In genomic region chr6:15401769-15402250, GRCh38 we compare ENCODE assay signal across 11 cellular contexts.
A peak's percentile ranks its signal among the peaks of the same experiment; 100 is the strongest.
DNase-seq lines count a peak whose midpoint lies in the region; ATAC-seq and TF ChIP-seq lines count a peak whose summit lies in the region.
"Had no signal": no experiment of that assay in that cellular context is flagged by ENCODE, and none has a peak within 500 bp of the region (broad histone marks: within the 10 kb centered on the region; RNA-seq: fewer than 3 reads in every experiment).

No MANE protein-coding gene starts in this region.

- DNase-seq in activated T-cell treated with anti-CD3 and anti-CD28 coated beads, Interleukin-2, amount 50 U/mL, for 72 hours, result no peak
- DNase-seq in activated T-cell treated with anti-CD3 and anti-CD28 coated beads, Interleukin-2, amount 50 U/mL, for 48 hours, result no peak
- no peak for DNase-seq in WERI-Rb-1
- peak; percentile 15 for DNase-seq in hepatocyte (ENCODE audit: low spot score)
- DNase-seq in stimulated activated naive B cell treated with anti-CD40 and anti-IgM and Interleukin-4, amounts not matched to agents 10 μg/mL and 1 μg/mL and 100 μg/mL, for 72 hours, result no peak
- DNase-seq in NK-92 (lab: John Stamatoyannopoulos, UW; ENCODE audit: unreplicated experiment), result no peak
- DNase-seq in D341Med (ENCODE audit: low spot score), result no peak
- DNase-seq: activated CD8-positive, alpha-beta memory T cell treated with anti-CD3 and anti-CD28 coated beads, Interleukin-2, amount 50 U/mL, for 4 hours; cortex of kidney; NCI-H345 had no signal

- no peak overlapping the region for H2AFZ ChIP-seq in hepatocyte

- TF ChIP-seq CTCF in WERI-Rb-1 (IDR thresholded peaks at IDR 0.05; ENCODE audit: low read depth, low read length), result no peak
- TF ChIP-seq CTCF in hepatocyte (IDR thresholded peaks at IDR 0.05; ENCODE audit: poor library complexity), result no peak

- no peak overlapping the region for H3K27ac Mint-ChIP-seq in activated T-cell treated with anti-CD3 and anti-CD28 coated beads, Interleukin-2, amount 50 U/mL, for 72 hours
- peak overlapping the region; percentile 43 for H3K27ac Mint-ChIP-seq in stimulated activated naive B cell treated with anti-CD40 and anti-IgM and Interleukin-4, amounts not matched to agents 10 μg/mL and 1 μg/mL and 100 μg/mL, for 72 hours

- H4K20me1 ChIP-seq in hepatocyte (ENCODE audit: insufficient read depth, poor library complexity, severe bottlenecking), result peaks cover 1% of the 10 kb centered on the region

- no peaks in the 10 kb centered on the region for H3K27me3 Mint-ChIP-seq in activated T-cell treated with anti-CD3 and anti-CD28 coated beads, Interleukin-2, amount 50 U/mL, for 72 hours (ENCODE audit: low read depth)
- H3K27me3 Mint-ChIP-seq in stimulated activated naive B cell treated with anti-CD40 and anti-IgM and Interleukin-4, amounts not matched to agents 10 μg/mL and 1 μg/mL and 100 μg/mL, for 72 hours, result no peaks in the 10 kb centered on the region

- H3K9me3 Mint-ChIP-seq in activated T-cell treated with anti-CD3 and anti-CD28 coated beads, Interleukin-2, amount 50 U/mL, for 72 hours, result no peaks in the 10 kb centered on the region
- H3K9me3 Mint-ChIP-seq in stimulated activated naive B cell treated with anti-CD40 and anti-IgM and Interleukin-4, amounts not matched to agents 10 μg/mL and 1 μg/mL and 100 μg/mL, for 72 hours, result no peaks in the 10 kb centered on the region

- no peak overlapping the region for H3K4me3 ChIP-seq in WERI-Rb-1 (ENCODE audit: low read depth, low read length)
- H3K4me3 ChIP-seq in hepatocyte, result no peak overlapping the region

- 18% methylated on average over 2 of the region's 2 CpGs for WGBS in hepatocyte (ENCODE audit: low lambda C conversion rate, missing lambda C conversion rate)

- H3K4me1 Mint-ChIP-seq in activated T-cell treated with anti-CD3 and anti-CD28 coated beads, Interleukin-2, amount 50 U/mL, for 72 hours (ENCODE audit: low read depth), result peaks cover 88% of the 10 kb centered on the region
- H3K4me1 Mint-ChIP-seq in stimulated activated naive B cell treated with anti-CD40 and anti-IgM and Interleukin-4, amounts not matched to agents 10 μg/mL and 1 μg/mL and 100 μg/mL, for 72 hours, result peaks cover 59 to 83% of the 10 kb centered on the region in 2 donors

- ATAC-seq in activated T-cell treated with anti-CD3 and anti-CD28 coated beads, Interleukin-2, amount 50 U/mL, for 72 hours (replicated peaks in 1 of 2), result no peak
- no peak for ATAC-seq in stimulated activated naive B cell treated with anti-CD40 and anti-IgM and Interleukin-4, amounts not matched to agents 10 μg/mL and 1 μg/mL and 100 μg/mL, for 72 hours (replicated peaks)
- ATAC-seq in GM18498 (IDR thresholded peaks at IDR 0.05; ENCODE audit: unreplicated experiment), result no peak

- peaks cover 64% of the 10 kb centered on the region for H3K79me2 ChIP-seq in hepatocyte

- H3K4me1 ChIP-seq in hepatocyte (ENCODE audit: insufficient read depth), result peaks cover 45% of the 10 kb centered on the region

- H3K4me2 ChIP-seq in hepatocyte, result peak overlapping the region; percentile 78

- H3K27ac ChIP-seq in WERI-Rb-1 (peak overlapping the region; percentile 72; the same call in 1 of the 2 replicates), hepatocyte (peak overlapping the region; percentile 66)

- H3K4me3 Mint-ChIP-seq in activated T-cell treated with anti-CD3 and anti-CD28 coated beads, Interleukin-2, amount 50 U/mL, for 72 hours, result peak overlapping the region; percentile 15 to 45
- H3K4me3 Mint-ChIP-seq in stimulated activated naive B cell treated with anti-CD40 and anti-IgM and Interleukin-4, amounts not matched to agents 10 μg/mL and 1 μg/mL and 100 μg/mL, for 72 hours, result no peak overlapping the region

- H3K36me3 ChIP-seq in WERI-Rb-1 (no peaks in the 10 kb centered on the region), hepatocyte (replicated peaks; ENCODE audit: insufficient read depth, low read depth) (no peaks in the 10 kb centered on the region)

- no peaks in the 10 kb centered on the region for H3K9me2 ChIP-seq in hepatocyte (replicated peaks; ENCODE audit: insufficient read depth)

- H3K27me3 ChIP-seq in WERI-Rb-1 (ENCODE audit: insufficient read depth, low read depth, severe bottlenecking) (no peaks in the 10 kb centered on the region), hepatocyte (no peaks in the 10 kb centered on the region)

- no peaks in the 10 kb centered on the region for H3K9me3 ChIP-seq in WERI-Rb-1 (ENCODE audit: severe bottlenecking)
- H3K9me3 ChIP-seq in hepatocyte (ENCODE audit: low read depth), result no peaks in the 10 kb centered on the region

- H3K36me3 Mint-ChIP-seq in activated T-cell treated with anti-CD3 and anti-CD28 coated beads, Interleukin-2, amount 50 U/mL, for 72 hours (ENCODE audit: insufficient read depth in 2 of 2), result no peaks in the 10 kb centered on the region
- H3K36me3 Mint-ChIP-seq in stimulated activated naive B cell treated with anti-CD40 and anti-IgM and Interleukin-4, amounts not matched to agents 10 μg/mL and 1 μg/mL and 100 μg/mL, for 72 hours, result no peaks in the 10 kb centered on the region

Comparison
In these comparisons a context has a peak if more than half of its experiments do, and no peak if none do; other contexts are left out.
1. H3K4me3 Mint-ChIP-seq: peak in activated T-cell treated with anti-CD3 and anti-CD28 coated beads, Interleukin-2, amount 50 U/mL, for 72 hours (2 of 2); none in stimulated activated naive B cell treated with anti-CD40 and anti-IgM and Interleukin-4, amounts not matched to agents 10 μg/mL and 1 μg/mL and 100 μg/mL, for 72 hours (0 of 2).